Comparison of ENCODE assay signal across 8 cellular contexts in genomic region chr5:150700600-150701377, GRCh38. TPM values are rescaled to one million over a fixed set of nuclear protein-coding genes. Genes with fewer than 3 reads are reported as not detected.
DNase-seq lines count a peak whose midpoint lies in the region; ATAC-seq lines count a peak whose summit lies in the region.

TSS of gene RBM22 (minus strand) at chr5:150701062. CDS start at chr5:150700985, 77 bp downstream.

- no peaks in the 10 kb centered on the region for H3K9me3 ChIP-seq in Karpas-422 (ENCODE audit: low read length)

- peak within 1 kb of the TSS; percentile 100 for H3K9ac ChIP-seq in Karpas-422 (ENCODE audit: low read length)

- H3K4me2 ChIP-seq in Karpas-422 (ENCODE audit: low read depth, low read length, poor library complexity, severe bottlenecking), result peak within 1 kb of the TSS; percentile 92

- H3K27ac Mint-ChIP-seq in natural killer cell treated with Interleukin-12 subunit alpha and Interleukin-12 subunit beta and Interleukin-15 and Interleukin-18, amount 100 ng/mL, for 72 hours, result no peak within 1 kb of the TSS

- ATAC-seq in GM21825 (IDR thresholded peaks at IDR 0.05; ENCODE audit: unreplicated experiment), result peak; percentile 98
- ATAC-seq in natural killer cell treated with Interleukin-12 subunit alpha and Interleukin-12 subunit beta and Interleukin-15 and Interleukin-18, amount 100 ng/mL, for 72 hours, result peak; percentile 98
- ATAC-seq in stimulated activated naive CD8-positive, alpha-beta T cell treated with anti-CD3 and anti-CD28 coated beads, Interleukin-15, Interleukin-2, amounts not matched to agents 100 U/mL and 50 U/mL, for 24 hours, result peak; percentile 98

- H3K27me3 Mint-ChIP-seq in natural killer cell treated with Interleukin-12 subunit alpha and Interleukin-12 subunit beta and Interleukin-15 and Interleukin-18, amount 100 ng/mL, for 72 hours, result no peaks in the 10 kb centered on the region

- peak within 1 kb of the TSS; percentile 75 for H3K4me3 ChIP-seq in Karpas-422 (ENCODE audit: low read length)

- H3K9me3 Mint-ChIP-seq in natural killer cell treated with Interleukin-12 subunit alpha and Interleukin-12 subunit beta and Interleukin-15 and Interleukin-18, amount 100 ng/mL, for 72 hours, result no peaks in the 10 kb centered on the region

- peaks cover 6% of the 10 kb centered on the region for H3K36me3 Mint-ChIP-seq in natural killer cell treated with Interleukin-12 subunit alpha and Interleukin-12 subunit beta and Interleukin-15 and Interleukin-18, amount 100 ng/mL, for 72 hours

- peaks cover 29% of the 10 kb centered on the region; the same call in 1 of the 2 replicates for H3K36me3 ChIP-seq in Karpas-422 (ENCODE audit: insufficient read depth, low read length)

- H3K79me2 ChIP-seq in Karpas-422 (ENCODE audit: low read length), result peaks cover 25% of the 10 kb centered on the region

- H4K20me1 ChIP-seq in Karpas-422 (ENCODE audit: insufficient read depth, low read depth, low read length), result peaks cover 5% of the 10 kb centered on the region; the same call in 1 of the 2 replicates

- peak within 1 kb of the TSS; percentile 99 for H2AFZ ChIP-seq in Karpas-422 (ENCODE audit: low read length)

- H3K9me2 ChIP-seq in Karpas-422 (replicated peaks; ENCODE audit: insufficient read depth, low read length), result no peaks in the 10 kb centered on the region

- peak; percentile 89 for DNase-seq in EH (ENCODE audit: low read depth)
- peak; percentile 96 for DNase-seq in Karpas-422
- DNase-seq in RPMI7951 (ENCODE audit: low read depth), result peak; percentile 86
- DNase-seq in activated T-helper 1 cell treated with anti-CD3 and anti-CD28 coated beads, Interleukin-2, amount 50 U/mL, for 16 hours (ENCODE audit: low read depth in 1 of 2, low spot score in 1 of 2), result peak; percentile 78 to 84
- DNase-seq in fibroblast of peridontal ligament (ENCODE audit: extremely low read depth), result peak; percentile 85
- peak; percentile 91 for DNase-seq in natural killer cell treated with Interleukin-12 subunit alpha and Interleukin-12 subunit beta and Interleukin-15 and Interleukin-18, amount 100 ng/mL, for 72 hours (ENCODE audit: low spot score)
- DNase-seq in stimulated activated naive CD8-positive, alpha-beta T cell treated with anti-CD3 and anti-CD28 coated beads, Interleukin-15, Interleukin-2, amounts not matched to agents 100 U/mL and 50 U/mL, for 24 hours, result peak; percentile 91

- peaks cover 18% of the 10 kb centered on the region for H3K4me1 ChIP-seq in Karpas-422 (ENCODE audit: low read length)

- H3K4me3 Mint-ChIP-seq in natural killer cell treated with Interleukin-12 subunit alpha and Interleukin-12 subunit beta and Interleukin-15 and Interleukin-18, amount 100 ng/mL, for 72 hours, result no peak within 1 kb of the TSS

- H3K4me1 Mint-ChIP-seq in natural killer cell treated with Interleukin-12 subunit alpha and Interleukin-12 subunit beta and Interleukin-15 and Interleukin-18, amount 100 ng/mL, for 72 hours (ENCODE audit: low read depth in 2 of 2), result peaks cover 0 to 9% of the 10 kb centered on the region in 2 donors

- no peaks in the 10 kb centered on the region for H3K27me3 ChIP-seq in Karpas-422 (ENCODE audit: low read length)

- peak within 1 kb of the TSS; percentile 76 for H3K27ac ChIP-seq in Karpas-422 (ENCODE audit: low read length)

RNA-seq across cellular contexts. Expression of gene RBM22, which starts in this region (rescaled TPM):
- 35.9 and 53.2 TPM in 2 replicates for total RNA-seq in Karpas-422 (2014; rRNA removed; shearing (Covaris generic); ENCODE audit: low replicate concordance)
- total RNA-seq in RPMI7951 (2014; rRNA removed; shearing (Covaris generic)), result 34.2 and 38.0 TPM in 2 replicates
- 10 to 100 TPM; 72.5 to 80.0 TPM for total RNA-seq in natural killer cell treated with Interleukin-12 subunit alpha and Interleukin-12 subunit beta and Interleukin-15 and Interleukin-18, amount 100 ng/mL, for 72 hours

Comparison
In these comparisons a context has a peak if more than half of its experiments do, and no peak if none do; other contexts are left out.
1. Peak in every context shown above with its lines: DNase-seq, ATAC-seq, H3K4me3 ChIP-seq and H3K27ac ChIP-seq.